Comparison of ENCODE assay signal across 14 cellular contexts in genomic region chr12:89319111-89319510, GRCh38. TPM values are rescaled to one million over a fixed set of nuclear protein-coding genes. Genes with fewer than 3 reads are reported as not detected.
DNase-seq lines count a peak whose midpoint lies in the region; ATAC-seq, FAIRE-seq and TF ChIP-seq lines count a peak whose summit lies in the region.
"Had no signal": no experiment of that assay in that cellular context is flagged by ENCODE, and none has a peak within 500 bp of the region (broad histone marks: within the 10 kb centered on the region; RNA-seq: fewer than 3 reads in every experiment).

No MANE protein-coding gene starts in this region.

- H3K27me3 ChIP-seq in H1 (replicated peaks in 1 of 4; ENCODE audit: control insufficient read depth in 3 of 4, extremely low read depth in 1 of 4, insufficient read depth in 3 of 4, low read length in 3 of 4) (no peaks in the 10 kb centered on the region), keratinocyte (ENCODE audit: control insufficient read depth, extremely low read depth, insufficient read depth, low read length) (no peaks in the 10 kb centered on the region)

- TF ChIP-seq POLR2A in H1 (IDR thresholded peaks at IDR 0.05; ENCODE audit: control extremely low read depth in 1 of 2, low read depth in 2 of 2, low read length in 2 of 2), result no peak

- peak overlapping the region; percentile 29; the same call in 1 of the 2 replicates for H2AFZ ChIP-seq in OCI-LY7 (ENCODE audit: low read length)
- no peak overlapping the region; the same call in 1 of the 2 replicates for H2AFZ ChIP-seq in H1 (ENCODE audit: low read length)
- peak overlapping the region; percentile 66 for H2AFZ ChIP-seq in keratinocyte (ENCODE audit: control insufficient read depth, low read length)

- no peaks in the 10 kb centered on the region for H3K9me2 ChIP-seq in OCI-LY7 (ENCODE audit: insufficient read depth, low read length)

- H2BK12ac ChIP-seq in H1 (ENCODE audit: low read depth, low read length), result no peak overlapping the region

- H3K4ac ChIP-seq in H1 (replicated peaks; ENCODE audit: insufficient read length, low read depth, low read length), result no peak overlapping the region

- H3K27ac Mint-ChIP-seq in activated CD4-positive, alpha-beta T cell treated with anti-CD3 and anti-CD28 coated beads for 36 hours, result no peak overlapping the region
- H3K27ac Mint-ChIP-seq: CD4-positive, alpha-beta T cell; type B pancreatic cell had no signal

- H3K27ac ChIP-seq in OCI-LY7 (ENCODE audit: low read depth, low read length, poor library complexity, severe bottlenecking) (no peak overlapping the region), H1 (ENCODE audit: low read depth, low read length) (no peak overlapping the region; the same call in 1 of the 2 replicates), keratinocyte (ENCODE audit: control insufficient read depth, insufficient read depth, low read length) (no peak overlapping the region)

- H3K4me1 ChIP-seq in OCI-LY7 (ENCODE audit: insufficient read depth, low read length, poor library complexity, severe bottlenecking) (peaks cover 26% of the 10 kb centered on the region), H1 (replicated peaks in 1 of 4; ENCODE audit: control insufficient read depth in 3 of 4, insufficient read depth in 4 of 4, low read length in 3 of 4) (peaks cover 0 to 5% (median 0%) of the 10 kb centered on the region in 4 experiments; a peak in 1 of 7 replicates), keratinocyte (ENCODE audit: control insufficient read depth, extremely low read depth, insufficient read depth, low read length) (peaks cover 10% of the 10 kb centered on the region)

- H3K4me1 Mint-ChIP-seq in activated CD4-positive, alpha-beta T cell treated with anti-CD3 and anti-CD28 coated beads for 36 hours, result peaks cover 10% of the 10 kb centered on the region

- no peaks in the 10 kb centered on the region for H3K36me3 Mint-ChIP-seq in activated CD4-positive, alpha-beta T cell treated with anti-CD3 and anti-CD28 coated beads for 36 hours (ENCODE audit: low read depth)
- H3K36me3 Mint-ChIP-seq: type B pancreatic cell had no signal

- no peak overlapping the region for H2BK120ac ChIP-seq in H1 (replicated peaks; ENCODE audit: low read depth, low read length)

- no peak overlapping the region for H3K14ac ChIP-seq in H1 (ENCODE audit: insufficient read length)

- BruUV-seq in OCI-LY7 (replicated peaks; lab: Mats Ljungman, UMichigan), result no TSS peak

- TF ChIP-seq CTCF in OCI-LY7 (conservative IDR thresholded peaks at IDR 0.05; ENCODE audit: low read length) (no peak), H1 (IDR thresholded peaks at IDR 0.05; ENCODE audit: control extremely low read depth in 1 of 3, insufficient read depth in 1 of 3, low read depth in 1 of 3, low read length in 3 of 3) (no peak), keratinocyte (optimal IDR thresholded peaks at IDR 0.05 in 1 of 3, IDR thresholded peaks at IDR 0.05 in 1 of 3, conservative IDR thresholded peaks at IDR 0.05 in 1 of 3; ENCODE audit: extremely low read depth in 1 of 3, insufficient read depth in 2 of 3, low read length in 3 of 3) (no peak)

- no peak overlapping the region for H2BK20ac ChIP-seq in H1 (ENCODE audit: low read length)

- H4K8ac ChIP-seq in H1 (ENCODE audit: extremely low read depth, insufficient read depth, low read length), result no peak overlapping the region

- DNase-seq in OCI-LY7 (ENCODE audit: low spot score) (no peak), H1 (ENCODE audit: low read depth in 1 of 2, low spot score in 2 of 2) (no peak), keratinocyte (ENCODE audit: low read depth, low spot score) (no peak), skeletal muscle cell (ENCODE audit: low read depth) (peak; percentile 51)
- DNase-seq in activated CD4-positive, alpha-beta T cell treated with anti-CD3 and anti-CD28 coated beads for 36 hours, result no peak
- DNase-seq: activated CD4-positive, alpha-beta T cell treated with anti-CD3 and anti-CD28 coated beads, Interleukin-2, amount 50 U/mL, for 48 hours; aorta; CD4-positive, alpha-beta T cell; SIG-M5 had no signal

- no peak overlapping the region for H2AK5ac ChIP-seq in H1 (ENCODE audit: low read depth, low read length)

- H3K23ac ChIP-seq in H1 (ENCODE audit: insufficient read length), result no peak overlapping the region

- H3K27me3 Mint-ChIP-seq in activated CD4-positive, alpha-beta T cell treated with anti-CD3 and anti-CD28 coated beads for 36 hours, result no peaks in the 10 kb centered on the region
- H3K27me3 Mint-ChIP-seq: CD4-positive, alpha-beta T cell; type B pancreatic cell had no signal

- H3K9me1 ChIP-seq in keratinocyte (ENCODE audit: control insufficient read depth, extremely low read depth, insufficient read depth, low read length), result no peaks in the 10 kb centered on the region

- H3K9ac ChIP-seq in H1 (replicated peaks in 1 of 4; ENCODE audit: extremely low read depth in 1 of 4, low read depth in 3 of 4, low read length in 3 of 4) (no peak overlapping the region), keratinocyte (ENCODE audit: control insufficient read depth, extremely low read depth, insufficient read depth, low read length) (no peak overlapping the region)

- no peaks in the 10 kb centered on the region; the same call in 1 of the 2 replicates for H3K23me2 ChIP-seq in H1 (ENCODE audit: low read depth, low read length)

- no peak for TF ChIP-seq RAD21 in H1 (IDR thresholded peaks at IDR 0.05 in 1 of 2, conservative IDR thresholded peaks at IDR 0.05 in 1 of 2; ENCODE audit: low read depth in 2 of 2, low read length in 2 of 2)

- dilution Hi-C loops in keratinocyte (cut with MboI; ENCODE audit: extremely low pct_ligation_motif_present, low sequenced_read_pairs), result no loop called here

- H4K20me1 ChIP-seq in OCI-LY7 (ENCODE audit: insufficient read depth, low read length), result no peaks in the 10 kb centered on the region
- H4K20me1 ChIP-seq in H1 (replicated peaks in 1 of 2; ENCODE audit: control insufficient read depth in 1 of 2, insufficient read depth in 2 of 2, low read length in 2 of 2), result no peaks in the 10 kb centered on the region
- no peaks in the 10 kb centered on the region for H4K20me1 ChIP-seq in keratinocyte (ENCODE audit: control insufficient read depth, extremely low read depth, insufficient read depth, low read length)

- CTCF ChIA-PET in OCI-LY7 (lab: Charles Lee; ENCODE audit: unreplicated experiment), result no interaction called here
- CTCF ChIA-PET in H1 (lab: Charles Lee; ENCODE audit: partially characterized antibody), result no interaction called here
- CTCF ChIA-PET in activated CD4-positive, alpha-beta T cell treated with anti-CD3 and anti-CD28 coated beads for 36 hours (lab: Charles Lee), result no interaction called here

- no peak for TF ChIP-seq EP300 in H1 (IDR thresholded peaks at IDR 0.05; ENCODE audit: borderline replicate concordance in 1 of 2, low read depth in 2 of 2, low read length in 2 of 2)

- H3K4me3 ChIP-seq in OCI-LY7 (ENCODE audit: low read depth, low read length, poor library complexity, severe bottlenecking) (no peak overlapping the region), H1 (ENCODE audit: extremely low read depth in 1 of 4, insufficient read depth in 2 of 4, low read depth in 3 of 4, low read length in 4 of 4) (no peak overlapping the region), keratinocyte (ENCODE audit: control insufficient read depth in 2 of 3, extremely low read depth in 1 of 3, insufficient read depth in 2 of 3, low read depth in 1 of 3, low read length in 3 of 3) (no peak overlapping the region), skeletal muscle cell (ENCODE audit: low read depth, low read length) (no peak overlapping the region)

- WGBS in H1 (ENCODE audit: extremely low coverage in 1 of 2, insufficient coverage in 1 of 2, insufficient read length in 1 of 2, insufficient replicate concordance in 2 of 2, low coverage in 1 of 2, low lambda C conversion rate in 2 of 2, missing lambda C conversion rate in 1 of 2), 2 experiments, result 86% methylated on average over 4 of the region's 4 CpGs; no CpG with 5 or more reads in 1 of the 2 experiments

- H3K9me3 ChIP-seq in OCI-LY7 (ENCODE audit: low read length) (no peaks in the 10 kb centered on the region), H1 (ENCODE audit: insufficient read depth in 2 of 2, low read depth in 1 of 2, low read length in 1 of 2) (no peaks in the 10 kb centered on the region), keratinocyte (ENCODE audit: control insufficient read depth, low read depth, low read length) (no peaks in the 10 kb centered on the region)

- no peak for ATAC-seq in GM21717 (IDR thresholded peaks at IDR 0.05; ENCODE audit: unreplicated experiment)
- no peak for ATAC-seq in GM19395 (IDR thresholded peaks at IDR 0.05; ENCODE audit: unreplicated experiment)
- ATAC-seq in activated CD4-positive, alpha-beta T cell treated with anti-CD3 and anti-CD28 coated beads for 36 hours, result no peak

- H3K56ac ChIP-seq in H1 (replicated peaks; ENCODE audit: insufficient read length, low read depth, low read length), result no peak overlapping the region

- H3K4me2 ChIP-seq in OCI-LY7 (ENCODE audit: low read length) (peak overlapping the region; percentile 55), H1 (ENCODE audit: insufficient read depth in 1 of 2, low read depth in 2 of 2, low read length in 2 of 2) (no peak overlapping the region), keratinocyte (ENCODE audit: control insufficient read depth, extremely low read depth, insufficient read depth, low read depth, low read length) (peak overlapping the region; percentile 63)

- no peak overlapping the region for H3K18ac ChIP-seq in H1 (ENCODE audit: extremely low read depth, low read length)

- H4K5ac ChIP-seq in H1 (ENCODE audit: insufficient read length, low read depth, low read length), result no peak overlapping the region

- no peak overlapping the region for H2BK15ac ChIP-seq in H1 (ENCODE audit: low read length)

- H3K79me2 ChIP-seq in OCI-LY7 (ENCODE audit: insufficient read depth, low read depth, low read length) (no peaks in the 10 kb centered on the region), H1 (ENCODE audit: control insufficient read depth in 1 of 2, insufficient read depth in 2 of 2, low read length in 2 of 2) (no peaks in the 10 kb centered on the region), keratinocyte (ENCODE audit: control insufficient read depth, insufficient read depth, low read length) (no peaks in the 10 kb centered on the region)

- POLR2A ChIA-PET in OCI-LY7 (lab: Charles Lee), result interaction anchor here (0.6 to 1.0 kb wide), 3 partner anchors 27 to 132 kb away, joined by 3 to 4 read pairs (median 3); no protein-coding TSS in a partner anchor
- POLR2A ChIA-PET in H1 (lab: Charles Lee; ENCODE audit: partially characterized antibody), result interaction anchor here (1.0 to 1.3 kb wide), 2 partner anchors 16 to 32 kb away, joined by 3 read pairs; no protein-coding TSS in a partner anchor
- POLR2A ChIA-PET in activated CD4-positive, alpha-beta T cell treated with anti-CD3 and anti-CD28 coated beads for 36 hours (lab: Charles Lee), result no interaction called here

- no peak for FAIRE-seq in H1 (lab: Jason Lieb, UNC)
- FAIRE-seq in keratinocyte (lab: Jason Lieb, UNC), result peak; percentile 87
- FAIRE-seq: GM12892, islet of Langerhans had no signal

- no peaks in the 10 kb centered on the region for H3K36me3 ChIP-seq in OCI-LY7 (ENCODE audit: insufficient read depth, low read length)
- H3K36me3 ChIP-seq in H1 (ENCODE audit: control insufficient read depth in 2 of 4, insufficient read depth in 4 of 4, low read length in 3 of 4), result no peaks in the 10 kb centered on the region
- H3K36me3 ChIP-seq in keratinocyte (ENCODE audit: control insufficient read depth in 2 of 2, extremely low read depth in 1 of 2, insufficient read depth in 2 of 2, low read length in 2 of 2), result no peaks in the 10 kb centered on the region

- no peaks in the 10 kb centered on the region for H3K9me3 Mint-ChIP-seq in activated CD4-positive, alpha-beta T cell treated with anti-CD3 and anti-CD28 coated beads for 36 hours (ENCODE audit: low read depth)
- H3K9me3 Mint-ChIP-seq: CD4-positive, alpha-beta T cell; type B pancreatic cell had no signal

- H4K91ac ChIP-seq in H1 (replicated peaks; ENCODE audit: insufficient read length, low read length), result peak overlapping the region; percentile 5

- H3K79me1 ChIP-seq in H1 (ENCODE audit: low read depth, low read length), result no peaks in the 10 kb centered on the region

- H3K4me3 Mint-ChIP-seq in activated CD4-positive, alpha-beta T cell treated with anti-CD3 and anti-CD28 coated beads for 36 hours, result no peak overlapping the region
- H3K4me3 Mint-ChIP-seq: CD4-positive, alpha-beta T cell; type B pancreatic cell had no signal

- H2BK5ac ChIP-seq in H1 (ENCODE audit: low read depth, low read length), result no peak overlapping the region

- intact Hi-C loops in OCI-LY7 (cut with micrococcal nuclease; ENCODE audit: unreplicated experiment), result no loop called here
- intact Hi-C loops in activated CD4-positive, alpha-beta T cell treated with anti-CD3 and anti-CD28 coated beads for 36 hours (cut with DNase I, micrococcal nuclease), result no loop called here

RNA-seq across cellular contexts. Expression of gene DUSP6, which starts 33.2 kb away (rescaled TPM):
- 0.47 and 1.9 TPM in 2 replicates for total RNA-seq in OCI-LY7 (2014; rRNA removed; shearing (Covaris generic))
- 1.3 and 2.2 TPM in 2 replicates for total RNA-seq in OCI-LY7 (2022)
- total RNA-seq in H1 (2021; fragmentation: NEBNext Ultra II Directional; extraction: Animal tissue kit (Norgen Biotek cat#: 25700)), result 152 and 179 TPM in 2 replicates
- polyA plus RNA-seq in H1 (2011; rRNA removed) (99.3 and 101 TPM in 2 replicates), keratinocyte (205 to 251 TPM (median 221 TPM) in 3 replicates)
- 57.6 TPM for polyA plus RNA-seq in H1 (2011; cell fraction: cytosol; rRNA removed)
- 123 TPM for polyA plus RNA-seq in H1 (2011; cell fraction: nucleus; rRNA removed)
- polyA plus RNA-seq in H1 (2012, experiment 1 of 2), result 77.6 to 104 TPM (median 87.6 TPM) in 4 replicates
- polyA plus RNA-seq in H1 (2012, experiment 2 of 2), result 27.9 TPM
- 87.7 TPM for polyA plus RNA-seq in H1 (2013, experiment 1 of 2)
- polyA plus RNA-seq in H1 (2013, experiment 2 of 2), result 97.5 TPM
- polyA minus RNA-seq in H1 (2011; rRNA and poly(A)+ RNA removed), result 148 and 173 TPM in 2 replicates
- 65.2 TPM for polyA minus RNA-seq in H1 (2011; cell fraction: cytosol; rRNA and poly(A)+ RNA removed)
- 159 TPM for polyA minus RNA-seq in H1 (2011; cell fraction: nucleus; rRNA and poly(A)+ RNA removed)
- 66.1 TPM for polyA plus RNA-seq in keratinocyte (2011; ENCODE audit: low read depth)
- 66.2 and 96.4 TPM in 2 replicates for polyA plus RNA-seq in keratinocyte (2011; cell fraction: cytosol; rRNA removed)
- polyA plus RNA-seq in keratinocyte (2011; cell fraction: nucleus; rRNA removed), result 255 and 281 TPM in 2 replicates
- polyA plus RNA-seq in keratinocyte (2012; ENCODE audit: low replicate concordance), result 82.7 and 187 TPM in 2 replicates
- 454 to 649 TPM (median 503 TPM) in 3 replicates for polyA minus RNA-seq in keratinocyte
- 290 TPM for polyA minus RNA-seq in keratinocyte (2011; cell fraction: cytosol; rRNA and poly(A)+ RNA removed)
- polyA minus RNA-seq in keratinocyte (2011; cell fraction: nucleus; rRNA and poly(A)+ RNA removed), result 297 and 332 TPM in 2 replicates
- total RNA-seq in activated CD4-positive, alpha-beta T cell treated with anti-CD3 and anti-CD28 coated beads for 36 hours, result 10 to 100 TPM; 49.9 to 60.9 TPM

Comparison
In these comparisons a context has a peak if more than half of its experiments do, and no peak if none do; other contexts are left out.
1. H3K4me2 ChIP-seq: peak in OCI-LY7 (single experiment) and keratinocyte (single experiment); none in H1 (0 of 2).
2. RNA of gene DUSP6, which starts 33.2 kb away (total RNA-seq): 152 to 179 TPM in H1 and 49.9 to 60.9 TPM in activated CD4-positive, alpha-beta T cell treated with anti-CD3 and anti-CD28 coated beads for 36 hours; 0.47 to 2.2 TPM in OCI-LY7; every median in the first group is over 10 times any median in the second.